In the genomic region with DNA sequence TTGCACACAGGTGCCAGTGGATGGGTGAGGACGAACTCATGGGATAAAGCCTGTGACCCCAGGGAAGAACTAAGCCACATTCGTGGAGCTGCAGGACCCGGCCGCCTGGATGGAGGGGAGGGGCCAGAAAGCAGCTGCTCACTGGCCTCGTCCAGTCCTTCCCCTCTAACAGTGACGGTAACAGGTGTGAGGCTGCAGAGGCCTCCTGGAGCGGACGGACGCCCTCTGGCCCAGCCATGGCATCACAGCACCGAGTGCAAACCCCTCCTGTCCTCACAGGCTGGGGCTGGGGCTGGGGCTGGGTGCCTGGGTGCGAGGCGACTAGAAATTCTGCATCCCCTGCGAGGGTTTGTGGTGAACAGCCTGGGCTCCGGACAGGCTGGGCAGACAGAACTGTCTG, we compare ENCODE assay signal across 21 cellular contexts. TPM values are rescaled to one million over a fixed set of nuclear protein-coding genes. Genes with fewer than 3 reads are reported as not detected.
DNase-seq lines count a peak whose midpoint lies in the region; ATAC-seq and TF ChIP-seq lines count a peak whose summit lies in the region.
"Had no signal": no experiment of that assay in that cellular context is flagged by ENCODE, and none has a peak within 500 bp of the region (broad histone marks: within the 10 kb centered on the region; RNA-seq: fewer than 3 reads in every experiment).

No MANE protein-coding gene starts in this region.

- H2AFZ ChIP-seq in MM.1S (ENCODE audit: low read length), result no peak overlapping the region

- no peaks in the 10 kb centered on the region for H3K9me3 Mint-ChIP-seq in endodermal cell
- H3K9me3 Mint-ChIP-seq in progenitor cell of endocrine pancreas (ENCODE audit: low read depth), result no peaks in the 10 kb centered on the region
- H3K9me3 Mint-ChIP-seq: CD8-positive, alpha-beta memory T cell had no signal

- H3K79me2 ChIP-seq in MM.1S (ENCODE audit: low read length), result peaks cover 13% of the 10 kb centered on the region

- DNase-seq in NCI-H146 (lab: John Stamatoyannopoulos, UW), result peak; percentile 14
- no peak for DNase-seq in NCI-H146 treated with DMSO at 0.1 percent for 48 hours (lab: John Stamatoyannopoulos, UW; ENCODE audit: unreplicated experiment)
- peak; percentile 5 for DNase-seq in MM.1S
- DNase-seq in endodermal cell, result peak; percentile 48
- DNase-seq in progenitor cell of endocrine pancreas (ENCODE audit: low spot score, unreplicated experiment), result no peak
- DNase-seq in NCI-H774 (lab: John Stamatoyannopoulos, UW), result no peak
- no peak for DNase-seq in DMS153 (lab: John Stamatoyannopoulos, UW)
- DNase-seq: 8988T; CD8-positive, alpha-beta memory T cell; DMS 273 treated with DMSO at 0.1 percent for 48 hours; NCI-H1048; NCI-H1694; NCI-H2107; NCI-H226; NCI-H526 treated with DMSO at 0.1 percent for 48 hours; SIG-M5 had no signal

- peaks cover 13% of the 10 kb centered on the region for H3K36me3 Mint-ChIP-seq in endodermal cell (ENCODE audit: low read depth)
- H3K36me3 Mint-ChIP-seq in progenitor cell of endocrine pancreas (ENCODE audit: insufficient read depth), result peaks cover 10% of the 10 kb centered on the region

- H3K4me3 Mint-ChIP-seq in endodermal cell (no peak overlapping the region), progenitor cell of endocrine pancreas (ENCODE audit: low read depth) (no peak overlapping the region)

- H3K27ac Mint-ChIP-seq in endodermal cell, result no peak overlapping the region
- peak overlapping the region; percentile 62 for H3K27ac Mint-ChIP-seq in progenitor cell of endocrine pancreas

- H3K4me1 Mint-ChIP-seq in endodermal cell (peaks cover 7% of the 10 kb centered on the region), progenitor cell of endocrine pancreas (ENCODE audit: low read depth) (peaks cover 13% of the 10 kb centered on the region)

- no peak for ATAC-seq in GM21723 (IDR thresholded peaks at IDR 0.05; ENCODE audit: unreplicated experiment)
- ATAC-seq: Panc1 had no signal

- TF ChIP-seq CTCF in MM.1S (IDR thresholded peaks at IDR 0.05; ENCODE audit: low read length), result no peak
- TF ChIP-seq CTCF in endodermal cell (conservative IDR thresholded peaks at IDR 0.05), result no peak
- TF ChIP-seq CTCF in progenitor cell of endocrine pancreas (IDR thresholded peaks at IDR 0.05; ENCODE audit: unreplicated experiment), result no peak

- H3K36me3 ChIP-seq in MM.1S (replicated peaks; ENCODE audit: insufficient read depth, low read length), result no peaks in the 10 kb centered on the region
- peaks cover 6% of the 10 kb centered on the region for H3K36me3 ChIP-seq in endodermal cell (ENCODE audit: control insufficient read depth, insufficient read depth, low read length)

- H3K27me3 ChIP-seq in MM.1S (replicated peaks; ENCODE audit: insufficient read depth, low read length), result peaks cover 2% of the 10 kb centered on the region; the same call in 1 of the 2 replicates
- no peaks in the 10 kb centered on the region for H3K27me3 ChIP-seq in endodermal cell (ENCODE audit: control insufficient read depth, insufficient read depth, low read length, poor library complexity, severe bottlenecking)
- H3K27me3 ChIP-seq: BLaER1 had no signal

- H3K27ac ChIP-seq in MM.1S (ENCODE audit: low read length), result no peak overlapping the region
- H3K27ac ChIP-seq in endodermal cell (ENCODE audit: low read depth, low read length), result no peak overlapping the region
- H3K27ac ChIP-seq: BLaER1 had no signal

- H3K9me2 ChIP-seq in MM.1S (replicated peaks; ENCODE audit: insufficient read depth, low read length), result no peaks in the 10 kb centered on the region

- WGBS in endodermal cell (ENCODE audit: insufficient coverage in 1 of 2, insufficient read length in 1 of 2), 2 experiments, result 94 to 95% methylated on average over 13 to 14 of the region's 14 CpGs

- H3K9ac ChIP-seq in MM.1S (ENCODE audit: low read length) (no peak overlapping the region), endodermal cell (ENCODE audit: extremely low read depth, low read length, poor library complexity, severe bottlenecking) (no peak overlapping the region)
- H3K9ac ChIP-seq: BLaER1 had no signal

- H3K4me1 ChIP-seq in MM.1S (ENCODE audit: low read length) (peaks cover 7% of the 10 kb centered on the region), endodermal cell (ENCODE audit: control insufficient read depth, insufficient read depth, low read length) (no peaks in the 10 kb centered on the region)

- H3K4me2 ChIP-seq in MM.1S (ENCODE audit: low read depth, low read length), result no peak overlapping the region
- H3K4me2 ChIP-seq: BLaER1 had no signal

- H3F3A ChIP-seq in MM.1S (ENCODE audit: insufficient read depth, low read length), result no peaks in the 10 kb centered on the region

- H3K4me3 ChIP-seq in MM.1S (ENCODE audit: low read length) (no peak overlapping the region), endodermal cell (ENCODE audit: low read length) (no peak overlapping the region)
- H3K4me3 ChIP-seq: BLaER1, HAP-1 had no signal

- H3K27me3 Mint-ChIP-seq in endodermal cell (ENCODE audit: insufficient read depth) (peaks cover 3% of the 10 kb centered on the region), progenitor cell of endocrine pancreas (no peaks in the 10 kb centered on the region)
- H3K27me3 Mint-ChIP-seq: CD8-positive, alpha-beta memory T cell had no signal

- no peaks in the 10 kb centered on the region for H4K20me1 ChIP-seq in MM.1S (ENCODE audit: insufficient read depth, low read length)

- H3K9me3 ChIP-seq in MM.1S (replicated peaks; ENCODE audit: insufficient read depth, low read length), result no peaks in the 10 kb centered on the region
- H3K9me3 ChIP-seq in endodermal cell (ENCODE audit: control insufficient read depth, low read length), result no peaks in the 10 kb centered on the region
- H3K9me3 ChIP-seq: BLaER1, HAP-1 had no signal

RNA-seq across cellular contexts. Expression of gene MICOS13, which starts 3.6 kb away (rescaled TPM):
- total RNA-seq in endodermal cell, result 10 to 100 TPM; 26.3 to 35.0 TPM
- 24.6 TPM for polyA plus RNA-seq in endodermal cell (2013, experiment 1 of 2)
- 24.6 TPM for polyA plus RNA-seq in endodermal cell (2013, experiment 2 of 2)
- total RNA-seq in progenitor cell of endocrine pancreas, result 28.1 and 29.7 TPM in 2 replicates

RNA-seq across cellular contexts. Expression of gene HSD11B1L, which starts 4.1 kb away (rescaled TPM):
- 10 to 100 TPM in 1 of 2 donors, 1 to 10 TPM in 1; 7.7 to 12.7 TPM for total RNA-seq in endodermal cell
- polyA plus RNA-seq in endodermal cell (2013, experiment 1 of 2), result 31.0 TPM
- 29.1 TPM for polyA plus RNA-seq in endodermal cell (2013, experiment 2 of 2)
- 20.1 and 21.1 TPM in 2 replicates for total RNA-seq in progenitor cell of endocrine pancreas

RNA-seq across cellular contexts. Expression of gene RPL36, which starts 13.4 kb away (rescaled TPM):
- total RNA-seq in endodermal cell (1,000 to 10,000 TPM; 1,005 to 1,008 TPM), progenitor cell of endocrine pancreas (720 and 727 TPM in 2 replicates)
- polyA plus RNA-seq in endodermal cell (2013, experiment 1 of 2), result 886 TPM
- polyA plus RNA-seq in endodermal cell (2013, experiment 2 of 2), result 903 TPM

RNA-seq across cellular contexts. Expression of gene LONP1, which starts 43.2 kb away (rescaled TPM):
- total RNA-seq in endodermal cell, result 100 to 1,000 TPM in 1 of 2 donors, 10 to 100 TPM in 1; 97.1 to 109 TPM
- 58.3 TPM for polyA plus RNA-seq in endodermal cell (2013, experiment 1 of 2)
- polyA plus RNA-seq in endodermal cell (2013, experiment 2 of 2), result 57.5 TPM
- 56.1 and 61.7 TPM in 2 replicates for total RNA-seq in progenitor cell of endocrine pancreas

RNA-seq across cellular contexts. Expression of gene CATSPERD, which starts 43.7 kb away (rescaled TPM):
- total RNA-seq in endodermal cell, result not detected
- polyA plus RNA-seq in endodermal cell (2013, experiment 1 of 2), result not detected
- not detected for polyA plus RNA-seq in endodermal cell (2013, experiment 2 of 2)
- total RNA-seq in progenitor cell of endocrine pancreas, result not detected in 2 replicates
- total RNA-seq: CD8-positive, alpha-beta memory T cell; HT-29 had no signal
- polyA plus RNA-seq: CD8-positive, alpha-beta memory T cell had no signal

Comparison
In these comparisons a context has a peak if more than half of its experiments do, and no peak if none do; other contexts are left out.
1. DNase-seq: peak in NCI-H146 (single experiment), MM.1S (single experiment) and endodermal cell (single experiment); none in NCI-H146 treated with DMSO at 0.1 percent for 48 hours (single experiment), progenitor cell of endocrine pancreas (single experiment), NCI-H774 (single experiment) and DMS153 (single experiment).